ENCODE assay signal across 1 cellular context in genomic region chr12:94172031-94172430, GRCh38.
TF ChIP-seq lines count a peak whose summit lies in the region.

No MANE protein-coding gene starts in this region.

TF ChIP-seq in IMR-90, 13 proteins besides CTCF, POLR2A, EP300 and RAD21:
- TF ChIP-seq SMC3 (IDR thresholded peaks at IDR 0.05; ENCODE audit: low read depth, low read length) (no peak), MAFK (IDR thresholded peaks at IDR 0.05; ENCODE audit: low read depth, low read length) (peak; percentile 40)
